In genomic region chr2:63494100-63494499, GRCh38 we compare ENCODE assay signal across 1 cellular context.
TF ChIP-seq lines count a peak whose summit lies in the region.

No MANE protein-coding gene starts in this region.

TF ChIP-seq in WTC11, 78 proteins besides CTCF, POLR2A, EP300 and RAD21 (continued from another document):
- TF ChIP-seq, protein P1, sequence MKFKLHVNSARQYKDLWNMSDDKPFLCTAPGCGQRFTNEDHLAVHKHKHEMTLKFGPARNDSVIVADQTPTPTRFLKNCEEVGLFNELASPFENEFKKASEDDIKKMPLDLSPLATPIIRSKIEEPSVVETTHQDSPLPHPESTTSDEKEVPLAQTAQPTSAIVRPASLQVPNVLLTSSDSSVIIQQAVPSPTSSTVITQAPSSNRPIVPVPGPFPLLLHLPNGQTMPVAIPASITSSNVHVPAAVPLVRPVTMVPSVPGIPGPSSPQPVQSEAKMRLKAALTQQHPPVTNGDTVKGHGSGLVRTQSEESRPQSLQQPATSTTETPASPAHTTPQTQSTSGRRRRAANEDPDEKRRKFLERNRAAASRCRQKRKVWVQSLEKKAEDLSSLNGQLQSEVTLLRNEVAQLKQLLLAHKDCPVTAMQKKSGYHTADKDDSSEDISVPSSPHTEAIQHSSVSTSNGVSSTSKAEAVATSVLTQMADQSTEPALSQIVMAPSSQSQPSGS (CRISPR knock-in tag; IDR thresholded peaks at IDR 0.05; ENCODE audit: borderline replicate concordance, low read depth), result no peak
- TF ChIP-seq, protein P2, sequence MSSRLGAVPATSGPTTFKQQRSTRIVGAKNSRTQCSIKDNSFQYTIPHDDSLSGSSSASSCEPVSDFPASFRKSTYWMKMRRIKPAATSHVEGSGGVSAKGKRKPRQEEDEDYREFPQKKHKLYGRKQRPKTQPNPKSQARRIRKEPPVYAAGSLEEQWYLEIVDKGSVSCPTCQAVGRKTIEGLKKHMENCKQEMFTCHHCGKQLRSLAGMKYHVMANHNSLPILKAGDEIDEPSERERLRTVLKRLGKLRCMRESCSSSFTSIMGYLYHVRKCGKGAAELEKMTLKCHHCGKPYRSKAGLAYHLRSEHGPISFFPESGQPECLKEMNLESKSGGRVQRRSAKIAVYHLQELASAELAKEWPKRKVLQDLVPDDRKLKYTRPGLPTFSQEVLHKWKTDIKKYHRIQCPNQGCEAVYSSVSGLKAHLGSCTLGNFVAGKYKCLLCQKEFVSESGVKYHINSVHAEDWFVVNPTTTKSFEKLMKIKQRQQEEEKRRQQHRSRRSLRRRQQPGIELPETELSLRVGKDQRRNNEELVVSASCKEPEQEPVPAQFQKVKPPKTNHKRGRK (CRISPR knock-in tag; IDR thresholded peaks at IDR 0.05; ENCODE audit: borderline replicate concordance), result no peak
- TF ChIP-seq SMAD4 (CRISPR knock-in tag; IDR thresholded peaks at IDR 0.05) (no peak), ZNF232 (CRISPR knock-in tag; IDR thresholded peaks at IDR 0.05) (no peak), IRF2 (CRISPR knock-in tag; IDR thresholded peaks at IDR 0.05; ENCODE audit: borderline replicate concordance, low read depth) (no peak), NFYB (CRISPR knock-in tag; conservative IDR thresholded peaks at IDR 0.05; ENCODE audit: low read depth) (no peak), RELA (CRISPR knock-in tag; IDR thresholded peaks at IDR 0.05; ENCODE audit: borderline replicate concordance) (no peak), OVOL2 (CRISPR knock-in tag; IDR thresholded peaks at IDR 0.05; ENCODE audit: borderline replicate concordance) (no peak), ZNF416 (CRISPR knock-in tag; IDR thresholded peaks at IDR 0.05) (no peak), GABPB1 (CRISPR knock-in tag; IDR thresholded peaks at IDR 0.05) (no peak), TCF7 (CRISPR knock-in tag; IDR thresholded peaks at IDR 0.05; ENCODE audit: low read depth) (no peak)
- TF ChIP-seq, protein P3, sequence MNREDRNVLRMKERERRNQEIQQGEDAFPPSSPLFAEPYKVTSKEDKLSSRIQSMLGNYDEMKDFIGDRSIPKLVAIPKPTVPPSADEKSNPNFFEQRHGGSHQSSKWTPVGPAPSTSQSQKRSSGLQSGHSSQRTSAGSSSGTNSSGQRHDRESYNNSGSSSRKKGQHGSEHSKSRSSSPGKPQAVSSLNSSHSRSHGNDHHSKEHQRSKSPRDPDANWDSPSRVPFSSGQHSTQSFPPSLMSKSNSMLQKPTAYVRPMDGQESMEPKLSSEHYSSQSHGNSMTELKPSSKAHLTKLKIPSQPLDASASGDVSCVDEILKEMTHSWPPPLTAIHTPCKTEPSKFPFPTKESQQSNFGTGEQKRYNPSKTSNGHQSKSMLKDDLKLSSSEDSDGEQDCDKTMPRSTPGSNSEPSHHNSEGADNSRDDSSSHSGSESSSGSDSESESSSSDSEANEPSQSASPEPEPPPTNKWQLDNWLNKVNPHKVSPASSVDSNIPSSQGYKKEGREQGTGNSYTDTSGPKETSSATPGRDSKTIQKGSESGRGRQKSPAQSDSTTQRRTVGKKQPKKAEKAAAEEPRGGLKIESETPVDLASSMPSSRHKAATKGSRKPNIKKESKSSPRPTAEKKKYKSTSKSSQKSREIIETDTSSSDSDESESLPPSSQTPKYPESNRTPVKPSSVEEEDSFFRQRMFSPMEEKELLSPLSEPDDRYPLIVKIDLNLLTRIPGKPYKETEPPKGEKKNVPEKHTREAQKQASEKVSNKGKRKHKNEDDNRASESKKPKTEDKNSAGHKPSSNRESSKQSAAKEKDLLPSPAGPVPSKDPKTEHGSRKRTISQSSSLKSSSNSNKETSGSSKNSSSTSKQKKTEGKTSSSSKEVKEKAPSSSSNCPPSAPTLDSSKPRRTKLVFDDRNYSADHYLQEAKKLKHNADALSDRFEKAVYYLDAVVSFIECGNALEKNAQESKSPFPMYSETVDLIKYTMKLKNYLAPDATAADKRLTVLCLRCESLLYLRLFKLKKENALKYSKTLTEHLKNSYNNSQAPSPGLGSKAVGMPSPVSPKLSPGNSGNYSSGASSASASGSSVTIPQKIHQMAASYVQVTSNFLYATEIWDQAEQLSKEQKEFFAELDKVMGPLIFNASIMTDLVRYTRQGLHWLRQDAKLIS (CRISPR knock-in tag; IDR thresholded peaks at IDR 0.05; ENCODE audit: borderline replicate concordance), result no peak
- TF ChIP-seq, protein P4, sequence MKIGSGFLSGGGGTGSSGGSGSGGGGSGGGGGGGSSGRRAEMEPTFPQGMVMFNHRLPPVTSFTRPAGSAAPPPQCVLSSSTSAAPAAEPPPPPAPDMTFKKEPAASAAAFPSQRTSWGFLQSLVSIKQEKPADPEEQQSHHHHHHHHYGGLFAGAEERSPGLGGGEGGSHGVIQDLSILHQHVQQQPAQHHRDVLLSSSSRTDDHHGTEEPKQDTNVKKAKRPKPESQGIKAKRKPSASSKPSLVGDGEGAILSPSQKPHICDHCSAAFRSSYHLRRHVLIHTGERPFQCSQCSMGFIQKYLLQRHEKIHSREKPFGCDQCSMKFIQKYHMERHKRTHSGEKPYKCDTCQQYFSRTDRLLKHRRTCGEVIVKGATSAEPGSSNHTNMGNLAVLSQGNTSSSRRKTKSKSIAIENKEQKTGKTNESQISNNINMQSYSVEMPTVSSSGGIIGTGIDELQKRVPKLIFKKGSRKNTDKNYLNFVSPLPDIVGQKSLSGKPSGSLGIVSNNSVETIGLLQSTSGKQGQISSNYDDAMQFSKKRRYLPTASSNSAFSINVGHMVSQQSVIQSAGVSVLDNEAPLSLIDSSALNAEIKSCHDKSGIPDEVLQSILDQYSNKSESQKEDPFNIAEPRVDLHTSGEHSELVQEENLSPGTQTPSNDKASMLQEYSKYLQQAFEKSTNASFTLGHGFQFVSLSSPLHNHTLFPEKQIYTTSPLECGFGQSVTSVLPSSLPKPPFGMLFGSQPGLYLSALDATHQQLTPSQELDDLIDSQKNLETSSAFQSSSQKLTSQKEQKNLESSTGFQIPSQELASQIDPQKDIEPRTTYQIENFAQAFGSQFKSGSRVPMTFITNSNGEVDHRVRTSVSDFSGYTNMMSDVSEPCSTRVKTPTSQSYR (CRISPR knock-in tag; IDR thresholded peaks at IDR 0.05), result no peak
